8 cellular contexts compared by ENCODE assay signal in genomic region chr14:35140718-35141581, GRCh38. TPM values are rescaled to one million over a fixed set of nuclear protein-coding genes. Genes with fewer than 3 reads are reported as not detected.
DNase-seq lines count a peak whose midpoint lies in the region; TF ChIP-seq lines count a peak whose summit lies in the region.

No MANE protein-coding gene starts in this region.

- H4K20me1 ChIP-seq in mammary epithelial cell (ENCODE audit: insufficient read depth, low read length), result no peaks in the 10 kb centered on the region

- H3K9me3 ChIP-seq in mammary epithelial cell (replicated peaks; ENCODE audit: insufficient read depth, low read length), result no peaks in the 10 kb centered on the region
- H3K9me3 ChIP-seq in ovary, result no peaks in the 10 kb centered on the region

- CTCF ChIA-PET in mammary epithelial cell (lab: Charles Lee; ENCODE audit: low non-redundant PET), result interaction anchor here (0.7 to 0.8 kb wide), 2 partner anchors 15 to 160 kb away, joined by 3 to 4 read pairs; no protein-coding TSS in a partner anchor

- H3K79me2 ChIP-seq in mammary epithelial cell (ENCODE audit: insufficient read depth, low read length), result peaks cover 37% of the 10 kb centered on the region

- WGBS in mammary epithelial cell (ENCODE audit: low coverage, missing lambda C conversion rate), result 97% methylated on average over 2 of the region's 2 CpGs
- 96% methylated on average over 2 of the region's 2 CpGs; no CpG with 5 or more reads in 2 of the 3 donors for WGBS in ovary, 3 donors

- no peaks in the 10 kb centered on the region for H3K4me1 ChIP-seq in mammary epithelial cell (ENCODE audit: insufficient read depth, low read length)
- H3K4me1 ChIP-seq in ovary (ENCODE audit: insufficient read depth), result no peaks in the 10 kb centered on the region

- DNase-seq in DMS153 treated with DMSO at 0.1 percent for 48 hours (lab: John Stamatoyannopoulos, UW; ENCODE audit: unreplicated experiment), result peak; percentile 18
- no peak for DNase-seq in DMS153 (lab: John Stamatoyannopoulos, UW)
- peak; percentile 35 for DNase-seq in NAMALWA (ENCODE audit: low spot score)
- DNase-seq in mammary epithelial cell, result no peak
- DNase-seq in ovary, result no peak
- no peak for DNase-seq in RPMI8226
- DNase-seq in activated gamma-delta T cell (lab: John Stamatoyannopoulos, UW), result no peak
- no peak for DNase-seq in hypothalamus (lab: John Stamatoyannopoulos, UW)

- TF ChIP-seq CTCF in mammary epithelial cell (conservative IDR thresholded peaks at IDR 0.05 in 1 of 2, IDR thresholded peaks at IDR 0.05 in 1 of 2; ENCODE audit: extremely low read depth in 1 of 2, insufficient read depth in 1 of 2, low read depth in 1 of 2, low read length in 2 of 2) (peak; percentile 16 to 34), ovary (IDR thresholded peaks at IDR 0.05) (peak in 2 of 3 donors; percentile 37 to 60)

- TF ChIP-seq POLR2A in ovary (IDR thresholded peaks at IDR 0.05), result no peak

- H3K36me3 ChIP-seq in mammary epithelial cell (ENCODE audit: insufficient read depth, low read length) (peaks cover 8% of the 10 kb centered on the region), ovary (no peaks in the 10 kb centered on the region)

- intact Hi-C loops in mammary epithelial cell (cut with micrococcal nuclease), result loop anchor here (1.0 to 5.0 kb wide), 3 partner anchors 76 to 546 kb away; no protein-coding TSS in a partner anchor
- intact Hi-C loops in ovary (cut with DNase I), result loop anchor here in 3 of 4 donors (5.0 to 10.0 kb wide), 3 partner anchors 74 to 276 kb away; no protein-coding TSS in a partner anchor

- dilution Hi-C loops in mammary epithelial cell (cut with HindIII; ENCODE audit: low sequenced_read_pairs), result no loop called here

- no peak overlapping the region for H3K27ac ChIP-seq in mammary epithelial cell (ENCODE audit: insufficient read depth, low read depth, low read length)
- H3K27ac ChIP-seq in ovary, result no peak overlapping the region

- in situ Hi-C loops in mammary epithelial cell (cut with MboI; ENCODE audit: low sequenced_read_pairs in 2 of 2), result no loop called here

- BruUV-seq in mammary epithelial cell (replicated peaks; lab: Mats Ljungman, UMichigan), result no TSS peak

- H3K4me3 ChIP-seq in mammary epithelial cell (replicated peaks in 1 of 3; ENCODE audit: insufficient read depth in 1 of 3, low read depth in 2 of 3, low read length in 3 of 3), result no peak overlapping the region
- no peak overlapping the region for H3K4me3 ChIP-seq in ovary

- H3K4me2 ChIP-seq in mammary epithelial cell (ENCODE audit: insufficient read depth, low read depth, low read length), result no peak overlapping the region

- H3K27me3 ChIP-seq in mammary epithelial cell (ENCODE audit: insufficient read depth, low read length) (no peaks in the 10 kb centered on the region), ovary (no peaks in the 10 kb centered on the region)

- no peak overlapping the region for H2AFZ ChIP-seq in mammary epithelial cell (ENCODE audit: low read depth, low read length)

- H3K9ac ChIP-seq in mammary epithelial cell (ENCODE audit: insufficient read depth, low read length), result no peak overlapping the region

- TF ChIP-seq EP300 in ovary (IDR thresholded peaks at IDR 0.05), result no peak

RNA-seq across cellular contexts. Expression of gene PRORP, which starts 18.6 kb away (rescaled TPM):
- total RNA-seq in mammary epithelial cell (10 to 100 TPM; 33.5 to 53.2 TPM), ovary (10 to 100 TPM in 6 of 7 donors, 1 to 10 TPM in 1; 6.7 to 30.6 (median 11.9) TPM)
- polyA plus RNA-seq in mammary epithelial cell (45.1 TPM), ovary (10 to 100 TPM in 1 of 2 donors, 1 to 10 TPM in 1; 9.3 to 36.4 TPM)
- polyA minus RNA-seq in mammary epithelial cell, result 48.5 TPM

RNA-seq across cellular contexts. Expression of gene PPP2R3C, which starts 19.2 kb away (rescaled TPM):
- total RNA-seq in mammary epithelial cell, result 10 to 100 TPM; 12.2 to 18.7 TPM
- 8.0 TPM for polyA plus RNA-seq in mammary epithelial cell
- 10.6 TPM for polyA minus RNA-seq in mammary epithelial cell
- 10 to 100 TPM; 16.8 to 39.7 (median 28.6) TPM for total RNA-seq in ovary
- 10 to 100 TPM; 20.3 to 26.8 TPM for polyA plus RNA-seq in ovary

Comparison
In these comparisons a context has a peak if more than half of its experiments do, and no peak if none do; other contexts are left out.
1. DNase-seq: peak in DMS153 treated with DMSO at 0.1 percent for 48 hours (single experiment) and NAMALWA (single experiment); none in DMS153 (single experiment), mammary epithelial cell (single experiment), ovary (0 of 5), RPMI8226 (single experiment), activated gamma-delta T cell (single experiment) and hypothalamus (0 of 51).